ENCODE assay signal across 17 cellular contexts in genomic region chr10:113004219-113004618, GRCh38. TPM values are rescaled to one million over a fixed set of nuclear protein-coding genes. Genes with fewer than 3 reads are reported as not detected.
DNase-seq lines count a peak whose midpoint lies in the region; ATAC-seq and TF ChIP-seq lines count a peak whose summit lies in the region.
"Had no signal": no experiment of that assay in that cellular context is flagged by ENCODE, and none has a peak within 500 bp of the region (broad histone marks: within the 10 kb centered on the region; RNA-seq: fewer than 3 reads in every experiment).

No MANE protein-coding gene starts in this region.

- H4K91ac ChIP-seq in H9 (ENCODE audit: insufficient read length, low read depth, low read length): no peak overlapping the region

- H2BK12ac ChIP-seq in H9 (ENCODE audit: insufficient read length, low read depth, low read length): no peak overlapping the region

- H3K79me2 ChIP-seq in H9 (ENCODE audit: insufficient read depth, low read length): peaks cover 62% of the 10 kb centered on the region

- ATAC-seq in HG02840 (IDR thresholded peaks at IDR 0.05; ENCODE audit: low FRiP score, unreplicated experiment): no peak

- H3K56ac ChIP-seq in H9 (ENCODE audit: insufficient read length, low read depth, low read length): no peak overlapping the region

- no peak overlapping the region for H3K4me3 ChIP-seq in liver (ENCODE audit: low read depth in 1 of 3, low read length in 3 of 3)
- H3K4me3 ChIP-seq: BLaER1 had no signal

- no peak overlapping the region for H3K18ac ChIP-seq in H9 (ENCODE audit: insufficient read length, low read depth, low read length)

- no peaks in the 10 kb centered on the region for H3K23me2 ChIP-seq in H9 (ENCODE audit: insufficient read length, low read depth, low read length, poor library complexity, severe bottlenecking)

- H4K8ac ChIP-seq in H9 (replicated peaks; ENCODE audit: insufficient read length, low read depth, low read length): no peak overlapping the region

- no peak overlapping the region for H3K27ac ChIP-seq in H9 (ENCODE audit: insufficient read length, low read depth, low read length)
- peak overlapping the region; percentile 89 for H3K27ac ChIP-seq in caudate nucleus (ENCODE audit: low read depth, low read length)
- H3K27ac ChIP-seq in liver (ENCODE audit: low read depth in 1 of 2, low read length in 2 of 2): no peak overlapping the region
- H3K27ac ChIP-seq in substantia nigra (ENCODE audit: low read depth, low read length, poor library complexity, severe bottlenecking): peak overlapping the region; percentile 78
- H3K27ac ChIP-seq: BLaER1 had no signal

- H3K36me3 Mint-ChIP-seq in H9 (ENCODE audit: insufficient read depth in 1 of 3, low read depth in 3 of 3): peaks cover 19 to 54% (median 45%) of the 10 kb centered on the region in 3 experiments
- H3K36me3 Mint-ChIP-seq: CD8-positive, alpha-beta memory T cell had no signal

- no peaks in the 10 kb centered on the region for H3K27me3 Mint-ChIP-seq in H9 (ENCODE audit: low read depth)

- no peak overlapping the region for H2BK120ac ChIP-seq in H9 (ENCODE audit: low read depth, low read length, poor library complexity, severe bottlenecking)

- no peak overlapping the region for H3K14ac ChIP-seq in H9 (ENCODE audit: insufficient read depth, low read length)

- no peaks in the 10 kb centered on the region for H3K9me3 Mint-ChIP-seq in H9

- no peak for DNase-seq in H9
- no peak for DNase-seq in caudate nucleus (lab: John Stamatoyannopoulos, UW)
- DNase-seq in substantia nigra (lab: John Stamatoyannopoulos, UW): no peak
- no peak for DNase-seq in hepatic stellate cell (ENCODE audit: low spot score)
- no peak for DNase-seq in Ammon's horn (ENCODE audit: low spot score)
- DNase-seq: CD8-positive, alpha-beta memory T cell; DND-41; GOT3; IMR-90; Karpas-422; MM.1S; NCI-H1092 treated with DMSO at 0.1 percent for 48 hours; NCI-H524; SIG-M5 had no signal

- peaks cover 25% of the 10 kb centered on the region for H3K79me1 ChIP-seq in H9 (ENCODE audit: insufficient read depth, low read depth, low read length, poor library complexity, severe bottlenecking)

- no peak overlapping the region for H4K5ac ChIP-seq in H9 (ENCODE audit: insufficient read length, low read depth, low read length)

- H3K4me1 Mint-ChIP-seq in H9: peaks cover 77 to 84% of the 10 kb centered on the region in 2 experiments

- no peaks in the 10 kb centered on the region for H4K20me1 ChIP-seq in H9 (ENCODE audit: control insufficient read depth, insufficient read depth, insufficient read length)

- H3K27ac Mint-ChIP-seq in H9: peak overlapping the region; percentile 0 to 78 (median 63); a peak in 4 of 7 replicates

- no peak for TF ChIP-seq CTCF in H9 (conservative IDR thresholded peaks at IDR 0.05)
- no peak for TF ChIP-seq CTCF in liver (IDR thresholded peaks at IDR 0.05; ENCODE audit: low read depth, low read length, missing input control)

- H2AK5ac ChIP-seq in H9 (ENCODE audit: insufficient read length, low read length): no peak overlapping the region

- H3K9ac ChIP-seq in H9 (ENCODE audit: extremely low read depth, insufficient read length, low read length): no peak overlapping the region
- H3K9ac ChIP-seq in liver (ENCODE audit: low read depth in 1 of 2, low read length in 2 of 2): no peak overlapping the region
- H3K9ac ChIP-seq: BLaER1 had no signal

- peaks cover 0 to 2% (median under 1%) of the 10 kb centered on the region in 4 donors for H3K36me3 ChIP-seq in liver (ENCODE audit: control insufficient read depth in 4 of 4, insufficient read depth in 3 of 4, low read depth in 1 of 4, low read length in 3 of 4)

- no peak overlapping the region for H3K23ac ChIP-seq in H9 (ENCODE audit: insufficient read length, low read depth, low read length)

- H3K4me3 Mint-ChIP-seq in H9: no peak overlapping the region

- H2AFZ ChIP-seq in H9 (ENCODE audit: low read length): no peak overlapping the region

- no peak overlapping the region for H2BK20ac ChIP-seq in H9 (ENCODE audit: low read depth, low read length, poor library complexity, severe bottlenecking)

- no peak overlapping the region for H3K4ac ChIP-seq in H9 (ENCODE audit: low read depth, low read length)

- H3K4me1 ChIP-seq in H9 (ENCODE audit: insufficient read depth, low read length): peaks cover 9% of the 10 kb centered on the region; the same call in 1 of the 2 replicates
- peaks cover 2 to 37% (median 18%) of the 10 kb centered on the region in 4 donors for H3K4me1 ChIP-seq in liver (ENCODE audit: control insufficient read depth in 4 of 4, insufficient read depth in 4 of 4, low read length in 3 of 4)

- no CpG with 5 or more reads among the region's 3 CpGs for WGBS in H9 (ENCODE audit: extremely low coverage, insufficient read length, low lambda C conversion rate)
- WGBS in liver: 49% methylated on average over 3 of the region's 3 CpGs

- H2BK5ac ChIP-seq in H9 (ENCODE audit: insufficient read length, low read length): no peak overlapping the region

- H2BK15ac ChIP-seq in H9 (ENCODE audit: low read depth, low read length): no peak overlapping the region

- no peak overlapping the region for H3T11ph ChIP-seq in H9 (ENCODE audit: low read length)

- H3K27me3 ChIP-seq in H9 (ENCODE audit: insufficient read depth, low read length) (no peaks in the 10 kb centered on the region), liver (ENCODE audit: control insufficient read depth in 4 of 4, insufficient read depth in 4 of 4, low read length in 3 of 4) (no peaks in the 10 kb centered on the region)
- H3K27me3 ChIP-seq: BLaER1 had no signal

- no peak overlapping the region for H3K4me2 ChIP-seq in H9 (ENCODE audit: insufficient read depth, insufficient read length, low read length)

- H3K9me3 ChIP-seq in H9 (ENCODE audit: control insufficient read depth, low read depth, low read length): no peaks in the 10 kb centered on the region
- no peaks in the 10 kb centered on the region for H3K9me3 ChIP-seq in liver (ENCODE audit: control insufficient read depth in 4 of 4, low read length in 3 of 4)
- H3K9me3 ChIP-seq: BLaER1 had no signal

- TF ChIP-seq RAD21 in liver (IDR thresholded peaks at IDR 0.05): peak in 1 of 2 donors; percentile 37

TF ChIP-seq in liver, 16 proteins besides CTCF, POLR2A, EP300 and RAD21:
- peak; percentile 23 to 41 for TF ChIP-seq RXRA (IDR thresholded peaks at IDR 0.05)
- TF ChIP-seq HNF4A (conservative IDR thresholded peaks at IDR 0.05): peak; percentile 35 to 38
- TF ChIP-seq HNF4G (IDR thresholded peaks at IDR 0.05): no peak
- no peak for TF ChIP-seq ZBTB33 (IDR thresholded peaks at IDR 0.05)

RNA-seq across cellular contexts. Expression of gene TCF7L2, which starts 54.2 kb away (rescaled TPM):
- total RNA-seq in H9 (2021): 71.1 and 73.0 TPM in 2 replicates
- total RNA-seq in liver: 1 to 10 TPM; 4.9 to 9.3 TPM
- 10 to 100 TPM in 1 of 2 donors, 1 to 10 TPM in 1; 7.4 to 18.0 TPM for polyA plus RNA-seq in liver

Comparison
In these comparisons a context has a peak if more than half of its experiments do, and no peak if none do; other contexts are left out.
1. H3K27ac ChIP-seq: peak in caudate nucleus (single experiment) and substantia nigra (single experiment); none in H9 (single experiment) and liver (0 of 2).